In the genomic region with DNA sequence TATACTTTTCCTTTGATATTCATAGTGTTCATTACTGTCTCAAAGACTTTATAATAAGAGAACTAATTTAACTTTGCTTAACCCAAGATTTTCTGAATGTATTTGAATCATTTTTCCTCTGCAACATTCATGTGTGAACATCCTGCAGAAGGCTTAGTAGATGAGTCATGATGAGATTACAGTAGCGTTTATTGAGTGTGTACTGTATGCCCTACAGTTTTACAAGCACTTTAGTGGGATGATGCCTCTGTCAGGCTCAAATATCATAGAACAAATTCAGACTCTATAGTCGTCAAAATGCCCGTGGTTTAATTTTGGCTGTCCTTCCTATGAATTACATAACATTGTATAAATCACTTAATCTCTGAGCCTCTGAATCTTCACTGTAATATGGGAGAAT, we compare ENCODE assay signal across 14 cellular contexts. TPM values are rescaled to one million over a fixed set of nuclear protein-coding genes. Genes with fewer than 3 reads are reported as not detected.
DNase-seq lines count a peak whose midpoint lies in the region; ATAC-seq, FAIRE-seq and TF ChIP-seq lines count a peak whose summit lies in the region.
"Had no signal": no experiment of that assay in that cellular context is flagged by ENCODE, and none has a peak within 500 bp of the region (broad histone marks: within the 10 kb centered on the region; RNA-seq: fewer than 3 reads in every experiment).

No MANE protein-coding gene starts in this region.

- no peak overlapping the region for H3K4me2 ChIP-seq in K562 (ENCODE audit: insufficient read depth, low read length)

- FAIRE-seq in K562 (lab: Jason Lieb, UNC): no peak
- FAIRE-seq: A204.1 had no signal

- H3K9me3 Mint-ChIP-seq in stimulated activated memory B cell treated with anti-CD40 and anti-IgM and Interleukin-4, amounts not matched to agents 10 μg/mL and 1 μg/mL and 100 μg/mL, for 72 hours: peaks cover under 1% of the 10 kb centered on the region

- peaks cover 20 to 53% of the 10 kb centered on the region in 2 experiments for H3K4me1 ChIP-seq in K562 (replicated peaks in 1 of 2; ENCODE audit: control insufficient read depth in 2 of 2, insufficient read depth in 2 of 2, low read length in 2 of 2)
- H3K4me1 ChIP-seq: left ventricle myocardium inferior had no signal

- H3K27ac ChIP-seq in K562 (ENCODE audit: extremely low read depth, low read depth, low read length): peak overlapping the region; percentile 62
- H3K27ac ChIP-seq: left ventricle myocardium inferior had no signal

- H4K20me1 ChIP-seq in K562 (replicated peaks; ENCODE audit: control insufficient read depth, insufficient read depth, low read length): no peaks in the 10 kb centered on the region

- CTCF ChIA-PET in K562 (lab: Yijun Ruan, JAX; ENCODE audit: low intra/inter-chr PET ratio): no interaction called here

- no peak for DNase-seq in activated CD4-positive, CD25-positive, alpha-beta regulatory T cell (lab: John Stamatoyannopoulos, UW)
- DNase-seq in MV-4-11 (lab: John Stamatoyannopoulos, UW) (peak; percentile 70), K562 (ENCODE audit: extremely low read depth in 1 of 4, low spot score in 3 of 4) (no peak), NCI-H2107 treated with DMSO at 0.1 percent for 48 hours (lab: John Stamatoyannopoulos, UW; ENCODE audit: unreplicated experiment) (no peak), amygdala (lab: John Stamatoyannopoulos, UW) (no peak)
- DNase-seq: left ventricle myocardium inferior, stomach had no signal

- POLR2A ChIA-PET in K562 (lab: Yijun Ruan, JAX): interaction anchor here (1.0 to 3.9 kb wide), 3 partner anchors 11 to 17 kb away, joined by 3 to 14 read pairs (median 4); no protein-coding TSS in a partner anchor

- H3K27ac Mint-ChIP-seq in stimulated activated memory B cell treated with anti-CD40 and anti-IgM and Interleukin-4, amounts not matched to agents 10 μg/mL and 1 μg/mL and 100 μg/mL, for 72 hours: peak overlapping the region; percentile 66

- ATAC-seq in activated CD4-positive, CD25-positive, alpha-beta regulatory T cell treated with anti-CD3 and anti-CD28 coated beads, Interleukin-2, amount 50 U/mL, for 24 hours: peak; percentile 47 to 50
- peak; percentile 72 for ATAC-seq in K562
- ATAC-seq in stimulated activated memory B cell treated with anti-CD40 and anti-IgM and Interleukin-4, amounts not matched to agents 10 μg/mL and 1 μg/mL and 100 μg/mL, for 72 hours: no peak
- no peak for ATAC-seq in GM18870 (IDR thresholded peaks at IDR 0.05; ENCODE audit: unreplicated experiment)
- ATAC-seq: Right ventricle myocardium inferior had no signal

- no peak for TF ChIP-seq CTCF in K562 (IDR thresholded peaks at IDR 0.05 in 2 of 3, conservative IDR thresholded peaks at IDR 0.05 in 1 of 3; ENCODE audit: insufficient read depth in 2 of 3, low read depth in 1 of 3, low read length in 3 of 3)

- no TSS peak for BruUV-seq in K562 (replicated peaks; lab: Mats Ljungman, UMichigan)

- H3K9me3 ChIP-seq in K562 (replicated peaks; ENCODE audit: control insufficient read depth, insufficient read depth, low read depth, low read length): no peaks in the 10 kb centered on the region
- H3K9me3 ChIP-seq: stomach had no signal

- H3K79me2 ChIP-seq in K562 (ENCODE audit: control insufficient read depth, insufficient read depth, low read length): no peaks in the 10 kb centered on the region; the same call in 2 of the 3 replicates

- no peak for TF ChIP-seq EP300 in K562 (IDR thresholded peaks at IDR 0.05; ENCODE audit: low read length)

- no peaks in the 10 kb centered on the region for H3K36me3 ChIP-seq in K562 (ENCODE audit: control insufficient read depth, insufficient read depth, low read length)
- H3K36me3 ChIP-seq: left ventricle myocardium inferior, stomach had no signal

- H3K4me1 Mint-ChIP-seq in stimulated activated memory B cell treated with anti-CD40 and anti-IgM and Interleukin-4, amounts not matched to agents 10 μg/mL and 1 μg/mL and 100 μg/mL, for 72 hours: peaks cover 54% of the 10 kb centered on the region

- in situ Hi-C loops in K562 (cut with MboI): no loop called here

- peak overlapping the region in 1 of 2 experiments; percentile 28; a peak in 1 of 4 replicates for H3K9ac ChIP-seq in K562 (ENCODE audit: insufficient read depth in 1 of 2, low read depth in 2 of 2, low read length in 2 of 2)
- H3K9ac ChIP-seq: KMS-11 had no signal

- TF ChIP-seq RAD21 in K562 (CRISPR knock-in tag; conservative IDR thresholded peaks at IDR 0.05 in 1 of 2, IDR thresholded peaks at IDR 0.05 in 1 of 2): no peak

- H3K9me1 ChIP-seq in K562 (ENCODE audit: control insufficient read depth, insufficient read depth, low read length): no peaks in the 10 kb centered on the region

- H2AFZ ChIP-seq in K562 (ENCODE audit: low read depth, low read length): peak overlapping the region; percentile 77

- WGBS in K562 (ENCODE audit: insufficient coverage, low coverage, missing lambda C conversion rate): 0% methylated on average over 3 of the region's 3 CpGs

- no peaks in the 10 kb centered on the region for H3K27me3 Mint-ChIP-seq in stimulated activated memory B cell treated with anti-CD40 and anti-IgM and Interleukin-4, amounts not matched to agents 10 μg/mL and 1 μg/mL and 100 μg/mL, for 72 hours

- H3K27me3 ChIP-seq in K562 (ENCODE audit: control insufficient read depth in 2 of 2, insufficient read depth in 2 of 2, low read length in 2 of 2): no peaks in the 10 kb centered on the region
- H3K27me3 ChIP-seq: stomach had no signal

- no peak overlapping the region for H3K4me3 ChIP-seq in K562
- H3K4me3 ChIP-seq: left ventricle myocardium inferior, skin epidermis, stomach had no signal

- H3K4me3 Mint-ChIP-seq in stimulated activated memory B cell treated with anti-CD40 and anti-IgM and Interleukin-4, amounts not matched to agents 10 μg/mL and 1 μg/mL and 100 μg/mL, for 72 hours: no peak overlapping the region

- intact Hi-C loops in K562 (cut with micrococcal nuclease): no loop called here

- H3K36me3 Mint-ChIP-seq in stimulated activated memory B cell treated with anti-CD40 and anti-IgM and Interleukin-4, amounts not matched to agents 10 μg/mL and 1 μg/mL and 100 μg/mL, for 72 hours: no peaks in the 10 kb centered on the region

- no peak for TF ChIP-seq POLR2A in K562 (conservative IDR thresholded peaks at IDR 0.05)

TF ChIP-seq in K562, 482 proteins besides CTCF, POLR2A, EP300 and RAD21 (continues in another document):
- TF ChIP-seq ZNF395 (CRISPR knock-in tag; IDR thresholded peaks at IDR 0.05) (no peak), STAT5A (IDR thresholded peaks at IDR 0.05; ENCODE audit: borderline replicate concordance, low read length) (0 out of 2 replicates have a peak, but pooled peaks have one; percentile 5), DACH1 (IDR thresholded peaks at IDR 0.05; ENCODE audit: partially characterized antibody) (no peak), TBL1XR1 (IDR thresholded peaks at IDR 0.05; ENCODE audit: low read length in 2 of 2) (peak in 1 of 2 experiments; percentile 56; a peak in 1 of 4 replicates), JUND (IDR thresholded peaks at IDR 0.05; ENCODE audit: borderline replicate concordance, low read depth, low read length) (peak; percentile 91), JUND (tag; IDR thresholded peaks at IDR 0.05; ENCODE audit: borderline replicate concordance, low read depth, low read length) (peak; percentile 95), ZNF41 (CRISPR knock-in tag; conservative IDR thresholded peaks at IDR 0.05) (no peak), COPS2 (conservative IDR thresholded peaks at IDR 0.05) (no peak), BCOR (IDR thresholded peaks at IDR 0.05) (peak; percentile 60; the same call in 1 of the 2 replicates)

RNA-seq across cellular contexts. Expression of gene FYB1, which starts 41.2 kb away (rescaled TPM):
- 2.9 and 14.8 TPM in 2 replicates for total RNA-seq in K562 (2011; cell fraction: chromatin; rRNA removed; ENCODE audit: low replicate concordance)
- 0.67 and 2.2 TPM in 2 replicates for total RNA-seq in K562 (2011; cell fraction: nucleolus; rRNA removed)
- 5.6 and 6.0 TPM in 2 replicates for total RNA-seq in K562 (2011; cell fraction: nucleoplasm; rRNA removed)
- total RNA-seq in K562 (2014; rRNA removed) (6.7 TPM in 2 replicates), K562 (2014; rRNA removed; fragmentation: Illumina TruSeq; extraction: Trizol) (15.6 and 16.5 TPM in 2 replicates), K562 (2015; rRNA removed; fragmentation: Illumina TruSeq; extraction: Trizol) (28.1 and 31.5 TPM in 2 replicates), K562 (2021) (17.4 and 22.5 TPM in 2 replicates)
- polyA plus RNA-seq in K562 (2011; rRNA removed) (4.7 and 25.4 TPM in 2 replicates), K562 (2014; fragmentation: Illumina TruSeq; extraction: Trizol) (13.7 and 18.4 TPM in 2 replicates), K562 (2014; fragmentation: Nextera tagmentation; extraction: Ambion mirVana) (1 to 10 TPM; 9.4 to 9.7 TPM), K562 (2014; rRNA removed) (7.4 and 8.0 TPM in 2 replicates)
- polyA plus RNA-seq in K562 (2011; cell fraction: cytosol; rRNA removed): 0.85 and 9.2 TPM in 2 replicates
- polyA plus RNA-seq in K562 (2011; cell fraction: nucleus; rRNA removed): 5.6 and 40.9 TPM in 2 replicates
- 20.9 and 22.7 TPM in 2 replicates for polyA plus RNA-seq in K562 (2012)
- polyA minus RNA-seq in K562 (2011; rRNA and poly(A)+ RNA removed): 4.0 and 45.3 TPM in 2 replicates
- polyA minus RNA-seq in K562 (2011; cell fraction: cytosol; rRNA and poly(A)+ RNA removed): 2.4 and 15.2 TPM in 2 replicates
- 5.4 and 62.8 TPM in 2 replicates for polyA minus RNA-seq in K562 (2011; cell fraction: nucleus; rRNA and poly(A)+ RNA removed)

Comparison
In these comparisons a context has a peak if more than half of its experiments do, and no peak if none do; other contexts are left out.
1. ATAC-seq: peak in activated CD4-positive, CD25-positive, alpha-beta regulatory T cell treated with anti-CD3 and anti-CD28 coated beads, Interleukin-2, amount 50 U/mL, for 24 hours (2 of 2) and K562 (single experiment); none in stimulated activated memory B cell treated with anti-CD40 and anti-IgM and Interleukin-4, amounts not matched to agents 10 μg/mL and 1 μg/mL and 100 μg/mL, for 72 hours (single experiment) and GM18870 (single experiment).